ENCODE assay signal across 8 cellular contexts in genomic region chr9:8856686-8857329, GRCh38.
A peak's percentile ranks its signal among the peaks of the same experiment; 100 is the strongest.
DNase-seq lines count a peak whose midpoint lies in the region; ATAC-seq and TF ChIP-seq lines count a peak whose summit lies in the region.

No MANE protein-coding gene starts in this region.

- intact Hi-C loops in heart right ventricle (cut with DNase I) (loop anchor here in 2 of 10 donors (10.0 kb wide), 2 partner anchors 242 to 372 kb away; no protein-coding TSS in a partner anchor), sigmoid colon (cut with DNase I) (no loop called here)

- DNase-seq in SJCRH30 (peak; percentile 42 to 66), heart right ventricle (no peak), sigmoid colon (no peak), amygdala (lab: John Stamatoyannopoulos, UW) (no peak), NK-92 (lab: John Stamatoyannopoulos, UW; ENCODE audit: unreplicated experiment) (no peak), NOMO-1 treated with DMSO at 0.1 percent for 48 hours (lab: John Stamatoyannopoulos, UW; ENCODE audit: unreplicated experiment) (no peak)

- TF ChIP-seq CTCF in heart right ventricle (IDR thresholded peaks at IDR 0.05), result no peak
- no peak for TF ChIP-seq CTCF in sigmoid colon (IDR thresholded peaks at IDR 0.05)

- H3K4me1 ChIP-seq in SJCRH30 (peaks cover 35% of the 10 kb centered on the region), heart right ventricle (peaks cover 0 to 39% (median 8%) of the 10 kb centered on the region in 9 donors), sigmoid colon (peaks cover 0 to 20% (median 14%) of the 10 kb centered on the region in 4 donors)

- H3K9me3 ChIP-seq in SJCRH30 (replicated peaks), result no peaks in the 10 kb centered on the region
- no peaks in the 10 kb centered on the region for H3K9me3 ChIP-seq in heart right ventricle
- no peaks in the 10 kb centered on the region for H3K9me3 ChIP-seq in sigmoid colon

- WGBS in heart right ventricle, 2 donors, result 6% methylated on average over 14 of the region's 14 CpGs
- 1 to 5% methylated on average over 14 of the region's 14 CpGs for WGBS in sigmoid colon, 2 donors

- H3K27ac ChIP-seq in SJCRH30, result peak overlapping the region; percentile 84
- peak overlapping the region in 5 of 10 donors; percentile 45 to 68 (median 57) for H3K27ac ChIP-seq in heart right ventricle
- H3K27ac ChIP-seq in sigmoid colon, result peak overlapping the region in 1 of 4 donors; percentile 45

- H3K4me3 ChIP-seq in GM08714 (ENCODE audit: low read length), result peak overlapping the region; percentile 0
- H3K4me3 ChIP-seq in SJCRH30, result peak overlapping the region; percentile 81
- peak overlapping the region; percentile 47 to 77 (median 68) for H3K4me3 ChIP-seq in heart right ventricle
- H3K4me3 ChIP-seq in sigmoid colon, result peak overlapping the region; percentile 23 to 58 (median 56)

- ATAC-seq in heart right ventricle (peak in 4 of 8 donors; percentile 3 to 9 (median 7)), HG02763 (IDR thresholded peaks at IDR 0.05; ENCODE audit: unreplicated experiment) (no peak)

- TF ChIP-seq EP300 in sigmoid colon (IDR thresholded peaks at IDR 0.05), result no peak

- no peak for TF ChIP-seq POLR2A in sigmoid colon (IDR thresholded peaks at IDR 0.05)

- H3K36me3 ChIP-seq in SJCRH30, result no peaks in the 10 kb centered on the region
- H3K36me3 ChIP-seq in heart right ventricle, result no peaks in the 10 kb centered on the region
- H3K36me3 ChIP-seq in sigmoid colon, result no peaks in the 10 kb centered on the region

- H3K27me3 ChIP-seq in SJCRH30 (no peaks in the 10 kb centered on the region), heart right ventricle (peaks cover 0 to 51% (median 8%) of the 10 kb centered on the region in 7 donors), sigmoid colon (peaks cover 7 to 71% (median 47%) of the 10 kb centered on the region in 3 donors)

Comparison
In these comparisons a context has a peak if more than half of its experiments do, and no peak if none do; other contexts are left out.
1. H3K4me3 ChIP-seq: peak in every context shown above with its lines; median percentile 81 in SJCRH30; 68 in heart right ventricle; 56 in sigmoid colon; 0 in GM08714.
2. DNase-seq: peak in SJCRH30 (2 of 2); none in heart right ventricle (0 of 2), sigmoid colon (single experiment), amygdala (0 of 56), NK-92 (single experiment) and NOMO-1 treated with DMSO at 0.1 percent for 48 hours (single experiment).